ENCODE assay signal across 8 cellular contexts in genomic region chr14:50396636-50397460, GRCh38. TPM values are rescaled to one million over a fixed set of nuclear protein-coding genes. Genes with fewer than 3 reads are reported as not detected.
DNase-seq lines count a peak whose midpoint lies in the region; ATAC-seq and TF ChIP-seq lines count a peak whose summit lies in the region.

CDKL1 (minus strand) TSS chr14:50396881; CDS start chr14:50395868, 1,013 bp downstream.

- H3K27ac ChIP-seq in hepatocyte: peak within 1 kb of the TSS; percentile 77

- in situ Hi-C loops in astrocyte of the spinal cord (cut with HindIII; ENCODE audit: low sequenced_read_pairs): no loop called here

- H3K4me3 ChIP-seq in astrocyte of the spinal cord (ENCODE audit: low read depth, low read length) (peak within 1 kb of the TSS; percentile 68), hepatocyte (peak within 1 kb of the TSS; percentile 56)

- TF ChIP-seq CTCF in astrocyte of the spinal cord (IDR thresholded peaks at IDR 0.05; ENCODE audit: low read depth, low read length): no peak
- TF ChIP-seq CTCF in hepatocyte (IDR thresholded peaks at IDR 0.05; ENCODE audit: poor library complexity): no peak

- no peaks in the 10 kb centered on the region for H3K27me3 ChIP-seq in hepatocyte

- no peaks in the 10 kb centered on the region for H3K36me3 ChIP-seq in hepatocyte (replicated peaks; ENCODE audit: insufficient read depth, low read depth)

- peak within 1 kb of the TSS; percentile 96 for H3K4me2 ChIP-seq in hepatocyte

- DNase-seq in DMS 273 treated with DMSO at 0.1 percent for 48 hours (lab: John Stamatoyannopoulos, UW): peak; percentile 66
- DNase-seq in HuH-7.5 (ENCODE audit: low spot score): peak; percentile 33
- DNase-seq in T-helper 2 cell: peak in 4 of 5 experiments; percentile 14 to 32 (median 21)
- DNase-seq in astrocyte of the spinal cord (ENCODE audit: low read depth, low spot score): peak; percentile 72
- peak; percentile 82 for DNase-seq in hepatocyte (ENCODE audit: low spot score)
- DNase-seq in pulmonary artery endothelial cell (ENCODE audit: low read depth, low spot score): no peak
- DNase-seq in NK-92 (lab: John Stamatoyannopoulos, UW; ENCODE audit: unreplicated experiment): no peak

- ATAC-seq in GM21367 (IDR thresholded peaks at IDR 0.05; ENCODE audit: unreplicated experiment): peak; percentile 44

- no peaks in the 10 kb centered on the region for H3K9me3 ChIP-seq in hepatocyte (ENCODE audit: low read depth)

- peaks cover 20% of the 10 kb centered on the region for H3K4me1 ChIP-seq in hepatocyte (ENCODE audit: insufficient read depth)

- H4K20me1 ChIP-seq in hepatocyte (ENCODE audit: insufficient read depth, poor library complexity, severe bottlenecking): no peaks in the 10 kb centered on the region

- no peaks in the 10 kb centered on the region for H3K9me2 ChIP-seq in hepatocyte (replicated peaks; ENCODE audit: insufficient read depth)

- no peaks in the 10 kb centered on the region for H3K79me2 ChIP-seq in hepatocyte

- 2% methylated on average over 49 of the region's 77 CpGs for WGBS in hepatocyte (ENCODE audit: low lambda C conversion rate, missing lambda C conversion rate)

- peak within 1 kb of the TSS; percentile 90 for H2AFZ ChIP-seq in hepatocyte

RNA-seq across cellular contexts. Expression of gene CDKL1, which starts in this region (rescaled TPM):
- total RNA-seq in hepatocyte (6.1 and 13.1 TPM in 2 replicates), pulmonary artery endothelial cell (19.9 and 45.8 TPM in 2 replicates)
- 1.7 and 1.9 TPM in 2 replicates for polyA plus RNA-seq in hepatocyte

Comparison
In these comparisons a context has a peak if more than half of its experiments do, and no peak if none do; other contexts are left out.
1. DNase-seq: peak in DMS 273 treated with DMSO at 0.1 percent for 48 hours (single experiment), HuH-7.5 (single experiment), T-helper 2 cell (4 of 5), astrocyte of the spinal cord (single experiment) and hepatocyte (single experiment); none in pulmonary artery endothelial cell (single experiment) and NK-92 (single experiment).